Comparison of ENCODE assay signal across 1 cellular context in the genomic region with DNA sequence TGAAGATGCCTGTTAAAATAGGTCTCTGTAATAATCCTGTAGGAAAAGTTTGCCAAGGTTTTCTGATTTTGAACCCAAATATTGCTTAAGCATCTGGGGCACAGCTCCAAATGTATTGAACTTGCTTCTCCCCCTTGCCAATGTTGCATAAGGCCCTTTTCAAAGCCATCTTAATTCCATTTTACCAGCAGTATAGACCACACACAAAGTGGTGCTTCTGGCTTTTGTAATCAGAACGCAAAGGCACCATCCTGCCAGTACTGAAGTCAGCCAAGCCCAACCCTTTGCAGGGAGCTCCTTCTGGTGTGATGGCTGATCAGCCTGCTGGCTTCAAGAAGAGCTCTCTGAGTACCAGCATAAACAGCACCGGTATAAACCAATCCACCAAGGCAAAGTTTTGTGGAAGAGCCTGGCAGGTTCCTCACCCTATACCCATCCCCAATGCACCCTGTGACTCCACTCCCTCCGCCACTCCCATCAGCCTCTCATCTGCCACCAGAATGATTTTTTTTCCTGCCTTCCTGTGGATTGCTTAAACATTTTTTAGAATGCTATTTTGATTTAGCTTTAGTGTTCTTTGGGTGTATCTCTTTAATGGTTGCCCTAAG.
TF ChIP-seq lines count a peak whose summit lies in the region.

No MANE protein-coding gene starts in this region.

TF ChIP-seq in H1, 55 proteins besides CTCF, POLR2A, EP300 and RAD21:
- TF ChIP-seq PHF8 (conservative IDR thresholded peaks at IDR 0.05; ENCODE audit: low read depth, low read length) (no peak), NANOG (IDR thresholded peaks at IDR 0.05; ENCODE audit: insufficient read depth, low read depth, low read length, poor library complexity, severe bottlenecking) (no peak), TBP (IDR thresholded peaks at IDR 0.05; ENCODE audit: low read depth, low read length) (no peak), MAFK (IDR thresholded peaks at IDR 0.05; ENCODE audit: low read depth, low read length) (no peak), BACH1 (IDR thresholded peaks at IDR 0.05; ENCODE audit: low read length) (no peak), FOSL1 (IDR thresholded peaks at IDR 0.05; ENCODE audit: insufficient read depth, low read depth, low read length) (no peak), CREB1 (IDR thresholded peaks at IDR 0.05) (no peak)
TF ChIP-seq in H1: peak in this region for 0.
